Comparison of ENCODE assay signal across 8 cellular contexts in genomic region chr5:81301221-81302015, GRCh38. TPM values are rescaled to one million over a fixed set of nuclear protein-coding genes. Genes with fewer than 3 reads are reported as not detected.
DNase-seq lines count a peak whose midpoint lies in the region; ATAC-seq and TF ChIP-seq lines count a peak whose summit lies in the region.

TSS of gene ZCCHC9 (plus strand) at chr5:81301587. CDS start at chr5:81304758, 3,171 bp downstream.

- peak within 1 kb of the TSS; percentile 93 for H3K27ac ChIP-seq in left ventricle myocardium inferior (replicated peaks)

- H3K4me1 ChIP-seq in left ventricle myocardium inferior, result peaks cover 68% of the 10 kb centered on the region

- peak within 1 kb of the TSS; percentile 100 for H3K4me3 Mint-ChIP-seq in T-helper 17 cell
- peak within 1 kb of the TSS; percentile 90 for H3K4me3 Mint-ChIP-seq in progenitor cell of endocrine pancreas (ENCODE audit: low read depth)

- peak; percentile 38 for DNase-seq in NCI-H146 treated with DMSO at 0.1 percent for 48 hours (lab: John Stamatoyannopoulos, UW; ENCODE audit: unreplicated experiment)
- peak; percentile 84 to 87 (median 86) for DNase-seq in T-helper 17 cell
- peak; percentile 36 to 94 (median 85) for DNase-seq in amygdala (lab: John Stamatoyannopoulos, UW)
- peak; percentile 93 for DNase-seq in left ventricle myocardium inferior
- peak; percentile 83 for DNase-seq in progenitor cell of endocrine pancreas (ENCODE audit: low spot score, unreplicated experiment)
- peak; percentile 93 for DNase-seq in ureter (ENCODE audit: low spot score)

- H3K4me1 Mint-ChIP-seq in T-helper 17 cell (peaks cover 37% of the 10 kb centered on the region), progenitor cell of endocrine pancreas (ENCODE audit: low read depth) (peaks cover 15% of the 10 kb centered on the region)

- peaks cover 8% of the 10 kb centered on the region for H3K36me3 Mint-ChIP-seq in T-helper 17 cell (ENCODE audit: low read depth)
- peaks cover 1% of the 10 kb centered on the region for H3K36me3 Mint-ChIP-seq in progenitor cell of endocrine pancreas (ENCODE audit: insufficient read depth)

- ATAC-seq in HG02884 (IDR thresholded peaks at IDR 0.05; ENCODE audit: unreplicated experiment) (peak; percentile 92), T-helper 17 cell (peak; percentile 96)

- no peaks in the 10 kb centered on the region for H3K27me3 Mint-ChIP-seq in T-helper 17 cell
- H3K27me3 Mint-ChIP-seq in progenitor cell of endocrine pancreas, result no peaks in the 10 kb centered on the region

- peak within 1 kb of the TSS; percentile 85 for H3K4me3 ChIP-seq in left ventricle myocardium inferior

- no peaks in the 10 kb centered on the region for H3K27me3 ChIP-seq in left ventricle myocardium inferior (ENCODE audit: low read depth)

- TF ChIP-seq POLR2A in GM15510 (IDR thresholded peaks at IDR 0.05; ENCODE audit: borderline replicate concordance, extremely low read depth, insufficient read length), result peak; percentile 93

- no peaks in the 10 kb centered on the region for H3K9me3 Mint-ChIP-seq in progenitor cell of endocrine pancreas (ENCODE audit: low read depth)

- peak; percentile 49 for TF ChIP-seq CTCF in left ventricle myocardium inferior (IDR thresholded peaks at IDR 0.05; ENCODE audit: borderline replicate concordance)
- TF ChIP-seq CTCF in progenitor cell of endocrine pancreas (IDR thresholded peaks at IDR 0.05; ENCODE audit: unreplicated experiment), result peak; percentile 41

- intact Hi-C loops in left ventricle myocardium inferior (cut with micrococcal nuclease), result no loop called here

- peaks cover 7% of the 10 kb centered on the region for H3K36me3 ChIP-seq in left ventricle myocardium inferior

- H3K27ac Mint-ChIP-seq in T-helper 17 cell, result peak within 1 kb of the TSS; percentile 97
- peak within 1 kb of the TSS; percentile 96 for H3K27ac Mint-ChIP-seq in progenitor cell of endocrine pancreas

- H3K9me3 ChIP-seq in T-helper 17 cell (ENCODE audit: control insufficient read depth, low read length, poor library complexity, severe bottlenecking) (no peaks in the 10 kb centered on the region), left ventricle myocardium inferior (replicated peaks) (no peaks in the 10 kb centered on the region)

RNA-seq across cellular contexts. Expression of gene ZCCHC9, which starts in this region (rescaled TPM):
- total RNA-seq in T-helper 17 cell (10 to 100 TPM; 14.4 to 15.5 TPM), left ventricle myocardium inferior (8.9 TPM), progenitor cell of endocrine pancreas (30.6 and 37.1 TPM in 2 replicates), ureter (20.9 TPM)

Comparison
In these comparisons a context has a peak if more than half of its experiments do, and no peak if none do; other contexts are left out.
1. Peak in every context shown above with its lines: DNase-seq, ATAC-seq, H3K4me3 ChIP-seq and H3K27ac ChIP-seq.
2. DNase-seq: peak in every context shown above with its lines; median percentile 93 in left ventricle myocardium inferior; 93 in ureter; 86 in T-helper 17 cell; 85 in amygdala; 83 in progenitor cell of endocrine pancreas; 38 in NCI-H146 treated with DMSO at 0.1 percent for 48 hours.